In the genomic region with DNA sequence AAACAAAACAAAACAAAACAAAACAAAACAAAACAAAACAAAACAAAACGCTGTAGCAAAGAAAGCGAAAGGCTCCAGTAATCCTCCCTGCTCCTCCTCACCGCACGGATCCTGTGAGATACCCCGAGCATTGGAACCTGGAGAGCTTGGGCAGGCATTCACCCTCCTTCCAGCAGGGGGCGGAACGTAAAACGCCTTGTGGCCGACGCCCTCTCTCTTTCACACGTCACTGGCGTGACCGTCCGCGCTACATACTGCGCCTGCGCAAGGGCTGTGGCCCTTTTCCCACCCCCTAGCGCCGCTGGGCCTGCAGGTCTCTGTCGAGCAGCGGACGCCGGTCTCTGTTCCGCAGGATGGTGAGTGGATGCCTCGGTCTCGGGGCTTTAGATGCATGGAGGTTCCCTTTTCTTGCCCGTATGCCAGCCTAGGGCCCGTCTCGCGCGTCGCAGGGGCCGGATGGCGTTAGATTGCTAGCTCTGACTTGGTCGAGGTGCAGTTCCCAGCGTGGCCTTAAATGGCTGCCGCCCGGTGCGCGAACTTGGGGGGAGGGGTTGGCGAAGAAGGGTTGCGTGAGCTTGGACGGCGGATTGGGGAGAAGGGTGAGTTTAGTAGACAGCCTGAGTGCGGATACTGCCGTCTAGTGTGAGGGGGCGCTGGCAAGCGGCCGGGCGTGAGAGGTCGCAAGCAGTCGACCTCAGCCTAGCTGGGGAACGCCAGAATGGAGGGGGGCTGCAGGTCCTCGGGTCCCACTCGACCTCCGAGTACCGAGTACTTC, we compare ENCODE assay signal across 8 cellular contexts. TPM values are rescaled to one million over a fixed set of nuclear protein-coding genes. Genes with fewer than 3 reads are reported as not detected.
DNase-seq lines count a peak whose midpoint lies in the region; ATAC-seq, FAIRE-seq and TF ChIP-seq lines count a peak whose summit lies in the region.

A gene (plus strand): TSS at position 279 of the 775 bp plus-strand sequence. CDS start 75 bp downstream, at position 354.

- H3K9me3 ChIP-seq in adipocyte (ENCODE audit: control insufficient read depth, low read length) = no peaks in the 10 kb centered on the region

- no peaks in the 10 kb centered on the region for H3K9me3 Mint-ChIP-seq in type B pancreatic cell

- H3K36me3 Mint-ChIP-seq in type B pancreatic cell = peaks cover 45% of the 10 kb centered on the region

- intact Hi-C loops in cardiac septum (cut with DNase I) = loop anchor here (5.0 kb wide), 2 partner anchors 45 to 75 kb away; a partner anchor contains a TSS

- H3K4me1 Mint-ChIP-seq in type B pancreatic cell (ENCODE audit: unreplicated experiment) = peaks cover 24% of the 10 kb centered on the region

- peak; percentile 93 for TF ChIP-seq CTCF in type B pancreatic cell (conservative IDR thresholded peaks at IDR 0.05)

- FAIRE-seq in GM12891 (lab: Jason Lieb, UNC) = peak; percentile 99

- no peaks in the 10 kb centered on the region for H3K27me3 ChIP-seq in adipocyte (replicated peaks; ENCODE audit: control insufficient read depth, insufficient read depth, low read length)

- DNase-seq in GM12891 (ENCODE audit: insufficient read length, low spot score) (peak; percentile 90), NCI-H1436 (lab: John Stamatoyannopoulos, UW) (peak; percentile 97), T follicular helper cell (ENCODE audit: low read depth) (peak; percentile 95), adipocyte (ENCODE audit: low read depth) (peak; percentile 99), cardiac septum (ENCODE audit: low spot score) (peak; percentile 99), pons (ENCODE audit: low spot score) (peak; percentile 98), type B pancreatic cell (ENCODE audit: extremely low spot score, unreplicated experiment) (peak; percentile 98)

- peak within 1 kb of the TSS; percentile 97 for H3K4me3 Mint-ChIP-seq in type B pancreatic cell

- peaks cover 33% of the 10 kb centered on the region for H3K4me1 ChIP-seq in adipocyte (ENCODE audit: control insufficient read depth, insufficient read depth, low read length)

- peaks cover 38% of the 10 kb centered on the region for H3K36me3 ChIP-seq in adipocyte (ENCODE audit: control insufficient read depth, insufficient read depth, low read length, severe bottlenecking)

- H3K9ac ChIP-seq in adipocyte (ENCODE audit: low read length) = peak within 1 kb of the TSS; percentile 99

- peak within 1 kb of the TSS; percentile 94 for H3K4me3 ChIP-seq in adipocyte (ENCODE audit: low read length)

- peak; percentile 97 for ATAC-seq in HG02840 (IDR thresholded peaks at IDR 0.05; ENCODE audit: low FRiP score, unreplicated experiment)

- no peaks in the 10 kb centered on the region for H3K27me3 Mint-ChIP-seq in type B pancreatic cell

- peak; percentile 100 for TF ChIP-seq POLR2A in GM12891 (IDR thresholded peaks at IDR 0.05; ENCODE audit: low read depth, low read length)

- peak within 1 kb of the TSS; percentile 99 for H3K27ac Mint-ChIP-seq in type B pancreatic cell

TF ChIP-seq in GM12891, 5 proteins besides CTCF, POLR2A, EP300 and RAD21:
- peak; percentile 92 for TF ChIP-seq POU2F2 (IDR thresholded peaks at IDR 0.05; ENCODE audit: low read depth, low read length)
- peak; percentile 99 for TF ChIP-seq TAF1 (IDR thresholded peaks at IDR 0.05; ENCODE audit: low read depth, low read length)
- TF ChIP-seq POLR2AphosphoS5 (IDR thresholded peaks at IDR 0.05; ENCODE audit: low read depth, low read length) = peak; percentile 100
- TF ChIP-seq SPI1 (IDR thresholded peaks at IDR 0.05; ENCODE audit: low read depth, low read length) = no peak
- peak; percentile 65 for TF ChIP-seq PAX5 (IDR thresholded peaks at IDR 0.05; ENCODE audit: insufficient read depth, low read length, severe bottlenecking)

RNA-seq across cellular contexts. Expression of the gene that starts here (rescaled TPM):
- 3,960 TPM for polyA plus RNA-seq in GM12891 (2012; ENCODE audit: low read depth, missing spikeins)
- total RNA-seq in cardiac septum = 455 TPM
- total RNA-seq in type B pancreatic cell (ENCODE audit: low replicate concordance) = 1,339 and 1,496 TPM in 2 replicates

Comparison
In these comparisons a context has a peak if more than half of its experiments do, and no peak if none do; other contexts are left out.
1. Peak in every context shown above with its lines: DNase-seq, ATAC-seq and H3K4me3 ChIP-seq.